Comparison of ENCODE assay signal across 15 cellular contexts in genomic region chr4:10606483-10607155, GRCh38.
DNase-seq lines count a peak whose midpoint lies in the region; ATAC-seq and TF ChIP-seq lines count a peak whose summit lies in the region.
"Had no signal": no experiment of that assay in that cellular context is flagged by ENCODE, and none has a peak within 500 bp of the region (broad histone marks: within the 10 kb centered on the region; RNA-seq: fewer than 3 reads in every experiment).

No MANE protein-coding gene starts in this region.

- H3K27ac Mint-ChIP-seq in effector memory CD8-positive, alpha-beta T cell = no peak overlapping the region
- no peak overlapping the region for H3K27ac Mint-ChIP-seq in immature natural killer cell
- H3K27ac Mint-ChIP-seq: CD8-positive, alpha-beta memory T cell had no signal

- no peaks in the 10 kb centered on the region for H3K79me2 ChIP-seq in osteoblast (ENCODE audit: insufficient read depth, low read length)

- no peaks in the 10 kb centered on the region for H3K36me3 ChIP-seq in RWPE2 (ENCODE audit: low read depth)
- no peaks in the 10 kb centered on the region for H3K36me3 ChIP-seq in osteoblast (ENCODE audit: insufficient read depth, low read length)
- no peaks in the 10 kb centered on the region for H3K36me3 ChIP-seq in effector memory CD4-positive, alpha-beta T cell (ENCODE audit: control insufficient read depth, insufficient read depth, low read length)
- H3K36me3 ChIP-seq: BLaER1 treated with 17β-estradiol and CSF1 and Interleukin-3, amounts not matched to agents 10 nM and 100 nM had no signal

- no peak overlapping the region for H2AFZ ChIP-seq in osteoblast (ENCODE audit: low read length)

- H3K27me3 ChIP-seq in RWPE2 (ENCODE audit: insufficient read depth, poor library complexity, severe bottlenecking) (no peaks in the 10 kb centered on the region), osteoblast (ENCODE audit: insufficient read depth, low read length) (no peaks in the 10 kb centered on the region)
- H3K27me3 ChIP-seq in effector memory CD4-positive, alpha-beta T cell (replicated peaks; ENCODE audit: control insufficient read depth, insufficient read depth, low read length, poor library complexity, severe bottlenecking) = no peaks in the 10 kb centered on the region
- H3K27me3 ChIP-seq: BLaER1 treated with 17β-estradiol and CSF1 and Interleukin-3, amounts not matched to agents 10 nM and 100 nM had no signal

- H3K9me3 Mint-ChIP-seq in effector memory CD8-positive, alpha-beta T cell = no peaks in the 10 kb centered on the region
- H3K9me3 Mint-ChIP-seq in immature natural killer cell = no peaks in the 10 kb centered on the region
- H3K9me3 Mint-ChIP-seq: CD8-positive, alpha-beta memory T cell had no signal

- no peak overlapping the region for H3K4me3 Mint-ChIP-seq in effector memory CD8-positive, alpha-beta T cell
- no peak overlapping the region for H3K4me3 Mint-ChIP-seq in immature natural killer cell
- H3K4me3 Mint-ChIP-seq: CD8-positive, alpha-beta memory T cell had no signal

- peaks cover 3% of the 10 kb centered on the region for H3K9me3 ChIP-seq in RWPE2 (ENCODE audit: severe bottlenecking)
- no peaks in the 10 kb centered on the region for H3K9me3 ChIP-seq in osteoblast (ENCODE audit: low read depth, low read length)
- no peaks in the 10 kb centered on the region for H3K9me3 ChIP-seq in effector memory CD4-positive, alpha-beta T cell (ENCODE audit: control insufficient read depth, low read length)
- H3K9me3 ChIP-seq: BLaER1 treated with 17β-estradiol and CSF1 and Interleukin-3, amounts not matched to agents 10 nM and 100 nM had no signal

- DNase-seq in EL = peak; percentile 6
- no peak for DNase-seq in RWPE2 (ENCODE audit: low spot score)
- DNase-seq in epithelial cell of prostate (ENCODE audit: low read depth, low spot score) = no peak
- DNase-seq in osteoblast (ENCODE audit: insufficient read length, low spot score, missing footprints) = no peak
- no peak for DNase-seq in effector memory CD4-positive, alpha-beta T cell
- DNase-seq in effector memory CD8-positive, alpha-beta T cell = no peak
- DNase-seq in immature natural killer cell = no peak
- DNase-seq: CD8-positive, alpha-beta memory T cell; DMS53; NCI-H1417 treated with DMSO at 0.1 percent for 48 hours; NCI-H187 treated with DMSO at 0.1 percent for 48 hours; NCI-H2227 treated with DMSO at 0.1 percent for 48 hours; NCI-H524 had no signal

- TF ChIP-seq CTCF in RWPE2 (IDR thresholded peaks at IDR 0.05; ENCODE audit: poor library complexity, severe bottlenecking) = no peak
- no peak for TF ChIP-seq CTCF in osteoblast (IDR thresholded peaks at IDR 0.05; ENCODE audit: extremely low read depth, low read depth, low read length)

- peaks cover 0 to 10% of the 10 kb centered on the region in 2 donors for H3K27me3 Mint-ChIP-seq in effector memory CD8-positive, alpha-beta T cell
- H3K27me3 Mint-ChIP-seq in immature natural killer cell (ENCODE audit: low read depth in 3 of 3) = peaks cover 0 to 5% (median 1%) of the 10 kb centered on the region in 3 donors

- H3K27ac ChIP-seq in RWPE2 (ENCODE audit: poor library complexity, severe bottlenecking) = peak overlapping the region; percentile 90
- H3K27ac ChIP-seq in epithelial cell of prostate = peak overlapping the region; percentile 92
- peak overlapping the region; percentile 74 for H3K27ac ChIP-seq in osteoblast (ENCODE audit: low read depth, low read length)
- no peak overlapping the region for H3K27ac ChIP-seq in effector memory CD4-positive, alpha-beta T cell (ENCODE audit: insufficient read depth, low read length, poor library complexity, severe bottlenecking)
- H3K27ac ChIP-seq: BLaER1 treated with 17β-estradiol and CSF1 and Interleukin-3, amounts not matched to agents 10 nM and 100 nM had no signal

- no peaks in the 10 kb centered on the region for H3K4me1 Mint-ChIP-seq in effector memory CD8-positive, alpha-beta T cell (ENCODE audit: low read depth in 2 of 2)
- H3K4me1 Mint-ChIP-seq in immature natural killer cell = no peaks in the 10 kb centered on the region
- H3K4me1 Mint-ChIP-seq: CD8-positive, alpha-beta memory T cell had no signal

- H4K20me1 ChIP-seq in osteoblast (ENCODE audit: insufficient read depth, low read length) = no peaks in the 10 kb centered on the region
- H4K20me1 ChIP-seq: BLaER1 treated with 17β-estradiol and CSF1 and Interleukin-3, amounts not matched to agents 10 nM and 100 nM had no signal

- H3K4me2 ChIP-seq in osteoblast (ENCODE audit: insufficient read depth, low read length) = no peak overlapping the region
- H3K4me2 ChIP-seq: BLaER1 treated with 17β-estradiol and CSF1 and Interleukin-3, amounts not matched to agents 10 nM and 100 nM had no signal

- no peaks in the 10 kb centered on the region for H3K36me3 Mint-ChIP-seq in effector memory CD8-positive, alpha-beta T cell (ENCODE audit: insufficient read depth)
- H3K36me3 Mint-ChIP-seq in immature natural killer cell = peaks cover 0 to 9% (median 0%) of the 10 kb centered on the region in 3 donors

- H3K4me3 ChIP-seq in RWPE2 (ENCODE audit: severe bottlenecking) (no peak overlapping the region), osteoblast (ENCODE audit: insufficient read depth, low read length) (no peak overlapping the region)
- no peak overlapping the region for H3K4me3 ChIP-seq in effector memory CD4-positive, alpha-beta T cell (ENCODE audit: insufficient read depth, low read depth, low read length, poor library complexity, severe bottlenecking)
- H3K4me3 ChIP-seq: BLaER1 treated with 17β-estradiol and CSF1 and Interleukin-3, amounts not matched to agents 10 nM and 100 nM had no signal

- H3K4me1 ChIP-seq in RWPE2 (ENCODE audit: insufficient read depth, poor library complexity, severe bottlenecking) = peaks cover 18% of the 10 kb centered on the region
- peaks cover 22% of the 10 kb centered on the region for H3K4me1 ChIP-seq in osteoblast (ENCODE audit: insufficient read depth, low read length)
- no peaks in the 10 kb centered on the region for H3K4me1 ChIP-seq in effector memory CD4-positive, alpha-beta T cell (ENCODE audit: control insufficient read depth, insufficient read depth, low read length, poor library complexity, severe bottlenecking)

- peak; percentile 46 for ATAC-seq in RWPE2 (ENCODE audit: low read depth)
- no peak for ATAC-seq in effector memory CD8-positive, alpha-beta T cell (replicated peaks)
- ATAC-seq in esophagus mucosa = no peak
